10 cellular contexts compared by ENCODE assay signal in the genomic region with DNA sequence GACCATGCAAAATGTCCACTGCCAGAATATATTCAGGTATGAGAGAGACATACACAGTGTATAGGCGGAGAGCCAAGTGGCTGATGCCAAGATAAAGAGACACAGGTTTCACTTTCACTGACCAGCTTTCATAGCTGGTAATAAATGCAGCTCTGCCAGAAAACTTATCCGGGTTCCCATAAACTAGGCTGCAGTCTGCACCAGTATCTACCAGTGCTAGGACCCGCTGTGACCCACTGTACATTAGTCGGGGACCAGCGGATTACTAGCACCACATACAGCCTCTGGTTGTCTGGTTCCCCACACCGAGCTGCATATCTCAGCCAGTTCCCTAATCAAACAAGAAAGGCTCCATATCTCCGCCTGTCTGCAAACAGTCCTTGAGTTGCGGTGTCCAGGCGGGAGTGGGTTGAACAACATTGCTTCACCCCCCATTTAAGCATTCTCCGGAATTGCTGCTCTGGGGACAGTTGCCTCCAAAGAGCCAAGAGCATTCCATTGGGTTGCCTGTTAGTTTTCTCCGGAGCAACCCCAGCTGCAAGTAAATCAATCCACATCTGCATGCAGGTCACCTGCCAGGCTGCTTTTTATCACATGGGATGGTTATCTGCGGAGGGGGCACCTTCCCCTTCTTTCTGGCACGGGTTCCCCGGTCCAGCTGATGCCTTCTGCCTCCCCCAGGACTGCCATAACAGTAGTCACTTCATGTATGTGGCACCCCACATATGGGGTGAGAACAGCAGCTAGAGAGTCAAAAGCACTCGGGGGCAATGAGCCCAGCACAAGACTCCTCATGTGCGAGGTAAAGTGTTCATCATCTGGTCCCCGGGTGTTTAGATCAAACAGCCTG. TPM values are rescaled to one million over a fixed set of nuclear protein-coding genes. Genes with fewer than 3 reads are reported as not detected.
DNase-seq lines count a peak whose midpoint lies in the region; ATAC-seq, FAIRE-seq and TF ChIP-seq lines count a peak whose summit lies in the region.
"Had no signal": no experiment of that assay in that cellular context is flagged by ENCODE, and none has a peak within 500 bp of the region (broad histone marks: within the 10 kb centered on the region; RNA-seq: fewer than 3 reads in every experiment).

No MANE protein-coding gene starts in this region.

- peak overlapping the region; percentile 14 for H3K4me3 Mint-ChIP-seq in memory B cell
- H3K4me3 Mint-ChIP-seq in T-helper 17 cell, result no peak overlapping the region
- H3K4me3 Mint-ChIP-seq: activated T-cell treated with anti-CD3 and anti-CD28 coated beads, Interleukin-2, amount 50 U/mL, for 72 hours; CD4-positive, CD25-positive, alpha-beta regulatory T cell had no signal

- H3K36me3 Mint-ChIP-seq in memory B cell (peaks cover 2% of the 10 kb centered on the region), T-helper 17 cell (ENCODE audit: low read depth) (no peaks in the 10 kb centered on the region)
- H3K36me3 Mint-ChIP-seq: CD4-positive, CD25-positive, alpha-beta regulatory T cell had no signal

- H2AFZ ChIP-seq in PC-9, result no peak overlapping the region

- H3K4me1 ChIP-seq in cardiac muscle cell (ENCODE audit: low read depth) (peaks cover 16% of the 10 kb centered on the region), left ventricle myocardium inferior (peaks cover 27% of the 10 kb centered on the region), PC-9 (replicated peaks; ENCODE audit: insufficient read depth) (no peaks in the 10 kb centered on the region)

- intact Hi-C loops in left ventricle myocardium inferior (cut with micrococcal nuclease), result no loop called here
- intact Hi-C loops in PC-9 (cut with micrococcal nuclease; ENCODE audit: unreplicated experiment), result no loop called here

- H3K79me2 ChIP-seq in PC-9 (ENCODE audit: low read depth), result no peaks in the 10 kb centered on the region

- no peak for TF ChIP-seq CTCF in cardiac muscle cell (IDR thresholded peaks at IDR 0.05; ENCODE audit: low read depth, low read length)
- no peak for TF ChIP-seq CTCF in left ventricle myocardium inferior (IDR thresholded peaks at IDR 0.05; ENCODE audit: borderline replicate concordance)
- TF ChIP-seq CTCF in cardiac fibroblast (IDR thresholded peaks at IDR 0.05; ENCODE audit: low read depth, low read length), result no peak
- TF ChIP-seq CTCF in PC-9 (conservative IDR thresholded peaks at IDR 0.05), result no peak

- peaks cover 2% of the 10 kb centered on the region for H3K4me1 Mint-ChIP-seq in memory B cell
- H3K4me1 Mint-ChIP-seq in T-helper 17 cell, result no peaks in the 10 kb centered on the region
- H3K4me1 Mint-ChIP-seq: CD4-positive, CD25-positive, alpha-beta regulatory T cell had no signal

- no peaks in the 10 kb centered on the region for H3F3A ChIP-seq in PC-9 (ENCODE audit: insufficient read depth, low read depth)

- no peak for TF ChIP-seq POLR2A in H54 (IDR thresholded peaks at IDR 0.05; ENCODE audit: low read depth, low read length)

- H3K27ac Mint-ChIP-seq in memory B cell (no peak overlapping the region), T-helper 17 cell (no peak overlapping the region)
- H3K27ac Mint-ChIP-seq: activated T-cell treated with anti-CD3 and anti-CD28 coated beads, Interleukin-2, amount 50 U/mL, for 72 hours; CD4-positive, CD25-positive, alpha-beta regulatory T cell had no signal

- DNase-seq in cardiac muscle cell (ENCODE audit: low read depth in 1 of 2, low spot score in 1 of 2) (peak; percentile 32 to 52), left ventricle myocardium inferior (no peak), cardiac fibroblast (ENCODE audit: low read depth in 2 of 2) (peak in 1 of 2 donors; percentile 29), memory B cell (ENCODE audit: low spot score in 2 of 2) (no peak), H54 (ENCODE audit: insufficient read length, low spot score) (no peak), PC-9 (no peak), T-helper 17 cell (no peak), Kasumi-1 (lab: John Stamatoyannopoulos, UW) (no peak)
- DNase-seq: activated T-cell treated with anti-CD3 and anti-CD28 coated beads, Interleukin-2, amount 50 U/mL, for 72 hours; CD4-positive, CD25-positive, alpha-beta regulatory T cell had no signal

- POLR2A ChIA-PET in PC-9 (lab: Charles Lee; ENCODE audit: unreplicated experiment), result interaction anchor here (0.6 kb wide), 1 partner anchor 11 kb away, joined by 3 read pairs; no protein-coding TSS in a partner anchor

- FAIRE-seq in H54 (lab: Jason Lieb, UNC), result no peak

- CTCF ChIA-PET in PC-9 (lab: Charles Lee), result no interaction called here

- H3K27me3 ChIP-seq in cardiac muscle cell (no peaks in the 10 kb centered on the region), left ventricle myocardium inferior (ENCODE audit: low read depth) (no peaks in the 10 kb centered on the region), PC-9 (ENCODE audit: insufficient read depth, low read depth) (no peaks in the 10 kb centered on the region)

- BruUV-seq in PC-9 (replicated peaks; lab: Mats Ljungman, UMichigan), result no TSS peak

- no peaks in the 10 kb centered on the region for H3K9me2 ChIP-seq in PC-9 (ENCODE audit: insufficient read depth)

- H3K27ac ChIP-seq in cardiac muscle cell (peak overlapping the region; percentile 28), left ventricle myocardium inferior (replicated peaks) (no peak overlapping the region), PC-9 (no peak overlapping the region)

- peaks cover 1% of the 10 kb centered on the region for H3K27me3 Mint-ChIP-seq in memory B cell
- no peaks in the 10 kb centered on the region for H3K27me3 Mint-ChIP-seq in T-helper 17 cell
- H3K27me3 Mint-ChIP-seq: CD4-positive, CD25-positive, alpha-beta regulatory T cell had no signal

- no peaks in the 10 kb centered on the region for H3K9me3 Mint-ChIP-seq in memory B cell
- H3K9me3 Mint-ChIP-seq: activated T-cell treated with anti-CD3 and anti-CD28 coated beads, Interleukin-2, amount 50 U/mL, for 72 hours had no signal

- ATAC-seq in memory B cell (ENCODE audit: low read depth) (no peak), T-helper 17 cell (no peak)
- ATAC-seq: activated T-cell treated with anti-CD3 and anti-CD28 coated beads, Interleukin-2, amount 50 U/mL, for 72 hours had no signal

- no peak overlapping the region for H3K4me2 ChIP-seq in PC-9

- H3K4me3 ChIP-seq in cardiac muscle cell (no peak overlapping the region), left ventricle myocardium inferior (no peak overlapping the region), cardiac fibroblast (replicated peaks in 1 of 2; ENCODE audit: low read depth in 2 of 2, low read length in 2 of 2) (peak overlapping the region; percentile 7 to 11), PC-9 (no peak overlapping the region)

- H3K9me3 ChIP-seq in cardiac muscle cell (ENCODE audit: low read depth), result no peaks in the 10 kb centered on the region
- no peaks in the 10 kb centered on the region for H3K9me3 ChIP-seq in left ventricle myocardium inferior (replicated peaks)
- H3K9me3 ChIP-seq in PC-9 (ENCODE audit: insufficient read depth, low read depth), result no peaks in the 10 kb centered on the region
- no peaks in the 10 kb centered on the region for H3K9me3 ChIP-seq in T-helper 17 cell (ENCODE audit: control insufficient read depth, low read length, poor library complexity, severe bottlenecking)

- H3K36me3 ChIP-seq in cardiac muscle cell, result no peaks in the 10 kb centered on the region
- H3K36me3 ChIP-seq in left ventricle myocardium inferior, result no peaks in the 10 kb centered on the region
- H3K36me3 ChIP-seq in PC-9 (ENCODE audit: low read depth), result no peaks in the 10 kb centered on the region

- no peaks in the 10 kb centered on the region for H4K20me1 ChIP-seq in PC-9 (ENCODE audit: insufficient read depth)

RNA-seq across cellular contexts. Expression of gene KLHL23, which starts 18.0 kb away (rescaled TPM):
- 32.2 and 46.2 TPM in 2 replicates for total RNA-seq in cardiac muscle cell
- polyA plus RNA-seq in cardiac muscle cell, result 17.1 and 27.6 TPM in 2 replicates
- 10.4 TPM for total RNA-seq in left ventricle myocardium inferior
- total RNA-seq in PC-9 (2021), result 6.0 and 7.5 TPM in 2 replicates
- under 1 TPM; 0.37 to 0.60 TPM for total RNA-seq in T-helper 17 cell

RNA-seq across cellular contexts. Expression of gene PHOSPHO2, which starts 21.3 kb away (rescaled TPM):
- 3.4 and 3.8 TPM in 2 replicates for total RNA-seq in cardiac muscle cell
- 3.8 and 7.0 TPM in 2 replicates for polyA plus RNA-seq in cardiac muscle cell
- 3.2 TPM for total RNA-seq in left ventricle myocardium inferior
- 5.3 and 5.9 TPM in 2 replicates for total RNA-seq in PC-9 (2021)
- total RNA-seq in T-helper 17 cell, result 1 to 10 TPM; 3.8 to 4.2 TPM

RNA-seq across cellular contexts. Expression of gene CFAP210, which starts 21.4 kb away (rescaled TPM):
- total RNA-seq in cardiac muscle cell (not detected in 2 replicates), left ventricle myocardium inferior (not detected), PC-9 (2021) (0.96 TPM in 1 of 2 replicates, not detected in the other), T-helper 17 cell (1 to 10 TPM; 1.6 to 3.7 TPM)
- polyA plus RNA-seq in cardiac muscle cell, result 0.28 and 0.31 TPM in 2 replicates
- total RNA-seq: CD4-positive, CD25-positive, alpha-beta regulatory T cell had no signal
- polyA plus RNA-seq: CD4-positive, CD25-positive, alpha-beta regulatory T cell had no signal

Comparison
In these comparisons a context has a peak if more than half of its experiments do, and no peak if none do; other contexts are left out.
1. DNase-seq: peak in cardiac muscle cell (2 of 2); none in left ventricle myocardium inferior (single experiment), memory B cell (0 of 2), H54 (single experiment), PC-9 (0 of 2), T-helper 17 cell (0 of 3) and Kasumi-1 (0 of 2).
2. H3K4me3 ChIP-seq: peak in cardiac fibroblast (2 of 2); none in cardiac muscle cell (single experiment), left ventricle myocardium inferior (single experiment) and PC-9 (single experiment).